16 cellular contexts compared by ENCODE assay signal in the genomic region with DNA sequence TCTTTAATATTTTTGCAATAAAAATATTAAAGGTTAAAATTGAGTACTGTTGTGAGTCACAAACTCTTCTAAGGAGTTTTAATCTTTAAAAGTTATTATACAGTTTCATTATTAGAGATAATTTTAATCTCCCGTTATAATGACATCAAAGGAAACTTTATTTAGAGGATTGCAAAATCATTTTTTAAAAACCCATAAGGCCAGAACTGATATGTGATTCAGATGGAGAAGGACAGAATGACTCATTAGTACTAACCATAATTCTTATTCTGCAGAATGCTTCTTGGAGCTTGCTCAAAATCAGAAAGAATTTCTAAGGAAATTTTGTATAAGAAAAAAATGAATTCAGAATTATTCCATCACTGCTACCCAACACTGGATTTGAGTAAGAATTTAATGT. TPM values are rescaled to one million over a fixed set of nuclear protein-coding genes. Genes with fewer than 3 reads are reported as not detected.
A peak's percentile ranks its signal among the peaks of the same experiment; 100 is the strongest.
DNase-seq lines count a peak whose midpoint lies in the region; ATAC-seq, FAIRE-seq and TF ChIP-seq lines count a peak whose summit lies in the region.
"Had no signal": no experiment of that assay in that cellular context is flagged by ENCODE, and none has a peak within 500 bp of the region (broad histone marks: within the 10 kb centered on the region; RNA-seq: fewer than 3 reads in every experiment).

No MANE protein-coding gene starts in this region.

- TF ChIP-seq RAD21 in HepG2 (CRISPR knock-in tag; IDR thresholded peaks at IDR 0.05) = no peak

- no peak for ATAC-seq in HepG2
- ATAC-seq in right lobe of liver = no peak
- no peak for ATAC-seq in PC-3
- peak; percentile 48 for ATAC-seq in thoracic aorta (ENCODE audit: insufficient number of reproducible peaks, low FRiP score, low read depth)
- ATAC-seq: left ventricle myocardium superior, upper lobe of right lung had no signal

- intact Hi-C loops in HepG2 (cut with micrococcal nuclease; ENCODE audit: unreplicated experiment) (no loop called here), right lobe of liver (cut with DNase I) (loop anchor here in 1 of 2 donors (10.0 kb wide), 1 partner anchor 50 kb away; a partner anchor contains a TSS), PC-3 (cut with micrococcal nuclease) (no loop called here)

- H3K27ac ChIP-seq in HepG2 (ENCODE audit: extremely low read length, insufficient read depth, low read length) (no peak overlapping the region), right lobe of liver (no peak overlapping the region), PC-3 (ENCODE audit: low read length) (no peak overlapping the region), thoracic aorta (no peak overlapping the region)
- H3K27ac ChIP-seq: BLaER1, epithelial cell of prostate, upper lobe of right lung had no signal

- DNase-seq in HepG2 (ENCODE audit: low spot score) (no peak), right lobe of liver (no peak), PC-3 (peak; percentile 31), erythroblast (lab: John Stamatoyannopoulos, UW) (peak; percentile 9 to 13), thoracic aorta (ENCODE audit: low spot score) (no peak), NCI-H524 treated with DMSO at 0.1 percent for 48 hours (lab: John Stamatoyannopoulos, UW) (no peak), DMS53 treated with DMSO at 0.1 percent for 48 hours (lab: John Stamatoyannopoulos, UW; ENCODE audit: unreplicated experiment) (no peak)
- DNase-seq in stimulated activated naive CD4-positive, alpha-beta T cell treated with Interleukin-2 at 50 U/mL for 16 hours (lab: John Stamatoyannopoulos, UW) = no peak
- DNase-seq: activated CD4-positive, alpha-beta T cell treated with anti-CD3 and anti-CD28 coated beads, Interleukin-2, amount 50 U/mL, for 4 hours; activated naive CD4-positive, alpha-beta T cell treated with anti-CD3 and anti-CD28 coated beads for 36 hours; hypothalamus; left ventricle myocardium superior; NCI-H1417 treated with DMSO at 0.1 percent for 48 hours; upper lobe of right lung had no signal

- no peaks in the 10 kb centered on the region for H3K36me3 ChIP-seq in HepG2 (replicated peaks in 1 of 2; ENCODE audit: control insufficient read depth in 1 of 2, insufficient read depth in 2 of 2, low read length in 2 of 2)
- H3K36me3 ChIP-seq in right lobe of liver = no peaks in the 10 kb centered on the region
- H3K36me3 ChIP-seq in PC-3 (ENCODE audit: low read depth, low read length) = no peaks in the 10 kb centered on the region
- H3K36me3 ChIP-seq in thoracic aorta = no peaks in the 10 kb centered on the region
- H3K36me3 ChIP-seq: BLaER1, upper lobe of right lung had no signal

- TF ChIP-seq EP300 in HepG2 (IDR thresholded peaks at IDR 0.05; ENCODE audit: low read depth in 2 of 2, low read length in 2 of 2) (no peak), HepG2 (CRISPR knock-in tag; IDR thresholded peaks at IDR 0.05; ENCODE audit: borderline replicate concordance) (no peak)

- H3K9ac ChIP-seq in HepG2 (ENCODE audit: insufficient read depth, low read depth, low read length) (no peak overlapping the region), PC-3 (ENCODE audit: low read length) (no peak overlapping the region)
- H3K9ac ChIP-seq: BLaER1 had no signal

- WGBS in HepG2 (ENCODE audit: low lambda C conversion rate) = 91% methylated on average over 1 of the region's 1 CpG
- WGBS in right lobe of liver (ENCODE audit: insufficient coverage, low coverage, low lambda C conversion rate, missing lambda C conversion rate) = 38% methylated on average over 1 of the region's 1 CpG

- no peaks in the 10 kb centered on the region for H3F3A ChIP-seq in PC-3 (ENCODE audit: low read length, unreplicated experiment)

- TF ChIP-seq POLR2A in HepG2 (IDR thresholded peaks at IDR 0.05; ENCODE audit: insufficient read depth in 1 of 2, low read depth in 2 of 2, low read length in 2 of 2) (no peak), right lobe of liver (IDR thresholded peaks at IDR 0.05) (no peak), erythroblast (IDR thresholded peaks at IDR 0.05; ENCODE audit: low read length) (no peak)

- CTCF ChIA-PET in HepG2 (lab: Yijun Ruan, JAX; ENCODE audit: low intra/inter-chr PET ratio, low total read pairs) = no interaction called here
- CTCF ChIA-PET in PC-3 (lab: Charles Lee) = no interaction called here

- H3K9me2 ChIP-seq in PC-3 (replicated peaks; ENCODE audit: low read length) = no peaks in the 10 kb centered on the region

- H3K27me3 ChIP-seq in HepG2 (ENCODE audit: control insufficient read depth in 1 of 2, insufficient read depth in 2 of 2, low read length in 2 of 2) (no peaks in the 10 kb centered on the region), right lobe of liver (no peaks in the 10 kb centered on the region), PC-3 (ENCODE audit: low read length) (no peaks in the 10 kb centered on the region), thoracic aorta (replicated peaks; ENCODE audit: insufficient read depth) (no peaks in the 10 kb centered on the region)
- H3K27me3 ChIP-seq: BLaER1, upper lobe of right lung had no signal

- no peak for TF ChIP-seq CTCF in HepG2 (CRISPR knock-in tag; IDR thresholded peaks at IDR 0.05)
- no peak for TF ChIP-seq CTCF in right lobe of liver (IDR thresholded peaks at IDR 0.05)
- no peak for TF ChIP-seq CTCF in PC-3 (conservative IDR thresholded peaks at IDR 0.05; ENCODE audit: low read depth, low read length)
- TF ChIP-seq CTCF in thoracic aorta (IDR thresholded peaks at IDR 0.05) = no peak

- H4K20me1 ChIP-seq in HepG2 (ENCODE audit: insufficient read depth, low read length) = no peaks in the 10 kb centered on the region
- no peaks in the 10 kb centered on the region for H4K20me1 ChIP-seq in PC-3 (ENCODE audit: low read length)
- H4K20me1 ChIP-seq: BLaER1 had no signal

- H2AFZ ChIP-seq in HepG2 (ENCODE audit: low read length) (no peak overlapping the region), PC-3 (ENCODE audit: low read length) (no peak overlapping the region)

- H3K4me1 ChIP-seq in HepG2 (ENCODE audit: insufficient read depth, low read length) (peaks cover 68% of the 10 kb centered on the region), right lobe of liver (peaks cover 0 to 8% (median 0%) of the 10 kb centered on the region in 4 donors), PC-3 (ENCODE audit: insufficient read depth, low read length) (peaks cover 13% of the 10 kb centered on the region), thoracic aorta (ENCODE audit: control insufficient read depth in 1 of 2, low read depth in 2 of 2) (peaks cover 33 to 52% of the 10 kb centered on the region in 2 donors)

- in situ Hi-C loops in HepG2 (cut with HindIII; ENCODE audit: extremely low pct_ligation_motif_present, low pct_unique_long_range_greater_than_20kb) = no loop called here

- H3K4me3 ChIP-seq in HepG2 (replicated peaks in 1 of 3; ENCODE audit: insufficient read depth in 1 of 3, low read depth in 2 of 3, low read length in 3 of 3) (no peak overlapping the region), right lobe of liver (no peak overlapping the region), PC-3 (ENCODE audit: low read length) (no peak overlapping the region), thoracic aorta (no peak overlapping the region)
- H3K4me3 ChIP-seq: BLaER1, upper lobe of right lung had no signal

- H3K79me2 ChIP-seq in HepG2 (ENCODE audit: insufficient read depth, low read length) (no peaks in the 10 kb centered on the region), PC-3 (ENCODE audit: low read length) (no peaks in the 10 kb centered on the region)

- no peaks in the 10 kb centered on the region for H3K9me3 ChIP-seq in HepG2 (ENCODE audit: low read length)
- H3K9me3 ChIP-seq in right lobe of liver = no peaks in the 10 kb centered on the region
- H3K9me3 ChIP-seq in PC-3 (ENCODE audit: low read length) = no peaks in the 10 kb centered on the region
- no peaks in the 10 kb centered on the region for H3K9me3 ChIP-seq in thoracic aorta
- H3K9me3 ChIP-seq: BLaER1, upper lobe of right lung had no signal

- BruUV-seq in HepG2 (replicated peaks; lab: Mats Ljungman, UMichigan) = no TSS peak
- no TSS peak for BruUV-seq in PC-3 (replicated peaks; lab: Mats Ljungman, UMichigan)

- POLR2A ChIA-PET in HepG2 (lab: Yijun Ruan, JAX) = interaction anchor here (1.0 to 1.8 kb wide), 3 partner anchors 12 to 136 kb away, joined by 3 to 6 read pairs (median 3); a partner anchor contains a TSS
- POLR2A ChIA-PET in PC-3 (lab: Charles Lee; ENCODE audit: unreplicated experiment) = no interaction called here

- FAIRE-seq in HepG2 (lab: Jason Lieb, UNC) = no peak

- H3K4me2 ChIP-seq in HepG2 (ENCODE audit: low read depth, low read length) = no peak overlapping the region
- no peak overlapping the region for H3K4me2 ChIP-seq in PC-3 (ENCODE audit: low read length)
- H3K4me2 ChIP-seq: BLaER1 had no signal

RNA-seq across cellular contexts. Expression of a gene that starts 12.5 kb away (rescaled TPM):
- total RNA-seq in HepG2 (2016; rRNA removed; fragmentation: Illumina TruSeq; extraction: Trizol) (91.9 and 103 TPM in 2 replicates), right lobe of liver (10 to 100 TPM in 5 of 6 experiments, 1 to 10 TPM in 1; 9.2 to 15.9 (median 13.9) TPM), PC-3 (2014; rRNA removed) (30.1 and 43.8 TPM in 2 replicates), thoracic aorta (10 to 100 TPM; 60.1 to 64.7 TPM)
- 52.7 and 54.6 TPM in 2 replicates for total RNA-seq in HepG2 (2016; cell fraction: cytosol; rRNA removed; fragmentation: Illumina TruSeq; extraction: Trizol; ENCODE audit: low read depth)
- total RNA-seq in HepG2 (2016; cell fraction: insoluble cytoplasmic fraction; rRNA removed; fragmentation: Illumina TruSeq; extraction: Trizol) = 92.9 and 108 TPM in 2 replicates
- 54.8 and 56.7 TPM in 2 replicates for total RNA-seq in HepG2 (2016; cell fraction: membrane; rRNA removed; fragmentation: Illumina TruSeq; extraction: Trizol)
- 147 and 151 TPM in 2 replicates for total RNA-seq in HepG2 (2016; cell fraction: nucleus; rRNA removed; fragmentation: Illumina TruSeq; extraction: Trizol)
- 34.3 and 49.4 TPM in 2 replicates for polyA plus RNA-seq in HepG2 (2011; rRNA removed)
- polyA plus RNA-seq in HepG2 (2011; cell fraction: cytosol; rRNA removed) = 17.6 and 20.9 TPM in 2 replicates
- 29.2 and 34.2 TPM in 2 replicates for polyA plus RNA-seq in HepG2 (2011; cell fraction: nucleus; rRNA removed)
- 32.8 and 45.3 TPM in 2 replicates for polyA plus RNA-seq in HepG2 (2012)
- polyA plus RNA-seq in HepG2 (2016; cell fraction: cytosol; fragmentation: Illumina TruSeq; extraction: Trizol; ENCODE audit: low read depth) = 13.0 and 17.4 TPM in 2 replicates
- 75.8 and 78.0 TPM in 2 replicates for polyA plus RNA-seq in HepG2 (2016; cell fraction: insoluble cytoplasmic fraction; fragmentation: Illumina TruSeq; extraction: Trizol; ENCODE audit: low read depth)
- 27.6 and 27.9 TPM in 2 replicates for polyA plus RNA-seq in HepG2 (2016; cell fraction: membrane; fragmentation: Illumina TruSeq; extraction: Trizol; ENCODE audit: low read depth)
- 66.8 and 68.2 TPM in 2 replicates for polyA plus RNA-seq in HepG2 (2016; cell fraction: nucleus; fragmentation: Illumina TruSeq; extraction: Trizol; ENCODE audit: insufficient read depth, low read depth)
- 14.7 and 21.6 TPM in 2 replicates for polyA minus RNA-seq in HepG2 (2011; rRNA and poly(A)+ RNA removed; ENCODE audit: low replicate concordance)
- polyA minus RNA-seq in HepG2 (2011; cell fraction: cytosol; rRNA and poly(A)+ RNA removed) = 25.8 and 30.8 TPM in 2 replicates
- polyA minus RNA-seq in HepG2 (2011; cell fraction: nucleus; rRNA and poly(A)+ RNA removed) = 227 and 258 TPM in 2 replicates

RNA-seq across cellular contexts. Expression of a gene that starts 50.7 kb away (rescaled TPM):
- 90.0 and 114 TPM in 2 replicates for total RNA-seq in HepG2 (2016; rRNA removed; fragmentation: Illumina TruSeq; extraction: Trizol)
- 23.4 and 25.3 TPM in 2 replicates for total RNA-seq in HepG2 (2016; cell fraction: cytosol; rRNA removed; fragmentation: Illumina TruSeq; extraction: Trizol; ENCODE audit: low read depth)
- total RNA-seq in HepG2 (2016; cell fraction: insoluble cytoplasmic fraction; rRNA removed; fragmentation: Illumina TruSeq; extraction: Trizol) = 97.4 and 121 TPM in 2 replicates
- 42.3 and 46.2 TPM in 2 replicates for total RNA-seq in HepG2 (2016; cell fraction: membrane; rRNA removed; fragmentation: Illumina TruSeq; extraction: Trizol)
- 40.2 and 41.1 TPM in 2 replicates for total RNA-seq in HepG2 (2016; cell fraction: nucleus; rRNA removed; fragmentation: Illumina TruSeq; extraction: Trizol)
- 60.3 and 65.5 TPM in 2 replicates for polyA plus RNA-seq in HepG2 (2011; rRNA removed)
- polyA plus RNA-seq in HepG2 (2011; cell fraction: cytosol; rRNA removed) = 55.9 and 67.8 TPM in 2 replicates
- 18.3 and 26.1 TPM in 2 replicates for polyA plus RNA-seq in HepG2 (2011; cell fraction: nucleus; rRNA removed)
- polyA plus RNA-seq in HepG2 (2012) = 53.1 and 67.0 TPM in 2 replicates
- polyA plus RNA-seq in HepG2 (2016; cell fraction: cytosol; fragmentation: Illumina TruSeq; extraction: Trizol; ENCODE audit: low read depth) = 17.3 and 18.5 TPM in 2 replicates
- polyA plus RNA-seq in HepG2 (2016; cell fraction: insoluble cytoplasmic fraction; fragmentation: Illumina TruSeq; extraction: Trizol; ENCODE audit: low read depth) = 102 TPM in 2 replicates
- polyA plus RNA-seq in HepG2 (2016; cell fraction: membrane; fragmentation: Illumina TruSeq; extraction: Trizol; ENCODE audit: low read depth) = 25.4 and 26.1 TPM in 2 replicates
- 43.2 and 47.8 TPM in 2 replicates for polyA plus RNA-seq in HepG2 (2016; cell fraction: nucleus; fragmentation: Illumina TruSeq; extraction: Trizol; ENCODE audit: insufficient read depth, low read depth)
- 20.6 and 67.6 TPM in 2 replicates for polyA minus RNA-seq in HepG2 (2011; rRNA and poly(A)+ RNA removed; ENCODE audit: low replicate concordance)
- polyA minus RNA-seq in HepG2 (2011; cell fraction: cytosol; rRNA and poly(A)+ RNA removed) = 37.5 and 41.1 TPM in 2 replicates
- polyA minus RNA-seq in HepG2 (2011; cell fraction: nucleus; rRNA and poly(A)+ RNA removed) = 40.4 and 46.2 TPM in 2 replicates
- 10 to 100 TPM; 26.2 to 47.9 (median 36.7) TPM for total RNA-seq in right lobe of liver
- total RNA-seq in PC-3 (2014; rRNA removed) = 22.7 and 26.4 TPM in 2 replicates
- total RNA-seq in thoracic aorta = 10 to 100 TPM; 19.5 to 25.1 TPM

Comparison
In these comparisons a context has a peak if more than half of its experiments do, and no peak if none do; other contexts are left out.
1. DNase-seq: peak in PC-3 (single experiment) and erythroblast (2 of 2); none in HepG2 (single experiment), right lobe of liver (0 of 3), thoracic aorta (single experiment), NCI-H524 treated with DMSO at 0.1 percent for 48 hours (single experiment), stimulated activated naive CD4-positive, alpha-beta T cell treated with Interleukin-2 at 50 U/mL for 16 hours (single experiment) and DMS53 treated with DMSO at 0.1 percent for 48 hours (single experiment).